Comparison of ENCODE assay signal across 21 cellular contexts in the genomic region with DNA sequence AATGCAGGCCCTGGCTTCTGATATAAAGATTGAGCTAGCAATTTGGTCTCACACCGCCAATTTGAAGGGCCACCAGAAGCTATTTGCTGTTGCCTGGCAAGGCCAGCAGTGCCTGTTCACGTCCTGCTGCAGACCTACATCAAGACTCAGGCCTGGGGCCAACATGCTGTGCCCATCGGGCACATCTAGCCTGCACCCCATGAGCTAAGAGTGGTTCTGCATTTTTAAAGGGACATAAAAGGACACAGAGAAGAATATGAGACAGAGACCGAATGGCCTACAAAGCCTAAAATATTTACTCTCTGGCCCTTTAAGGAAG.
"Had no signal": no experiment of that assay in that cellular context is flagged by ENCODE, and none has a peak within 500 bp of the region (broad histone marks: within the 10 kb centered on the region; RNA-seq: fewer than 3 reads in every experiment).

No MANE protein-coding gene starts in this region.

- H3K4me3 Mint-ChIP-seq: endodermal cell; natural killer cell; neural crest cell; stimulated activated memory B cell treated with anti-CD40 and anti-IgM and Interleukin-4, amounts not matched to agents 10 μg/mL and 1 μg/mL and 100 μg/mL, for 72 hours; stimulated activated naive CD8-positive, alpha-beta T cell treated with anti-CD3 and anti-CD28 coated beads, Interleukin-15, Interleukin-2, amounts not matched to agents 100 ng/mL and 50 ng/mL, for 24 hours had no signal

- H3K4me3 ChIP-seq: coronary artery, psoas muscle, right lobe of liver, testis had no signal

- DNase-seq: effector CD4-positive, alpha-beta T cell; endodermal cell; erythroblast; hippocampal formation; kidney glomerular epithelial cell; natural killer cell; occipital lobe; psoas muscle; retina; stimulated activated CD4-positive, alpha-beta T cell treated with anti-CD3 and anti-CD28 coated beads, Interleukin-15, amount 100 ng/mL, for 24 hours; stimulated activated CD4-positive, alpha-beta T cell treated with anti-CD3 and anti-CD28 coated beads, Interleukin-1b, Interleukin-23, amount 100 ng/mL, for 48 hours; stimulated activated CD4-positive, alpha-beta T cell treated with anti-CD3 and anti-CD28 coated beads, Interleukin-4, amount 100 ng/mL, for 24 hours; testis; trophoblast cell had no signal

- H3K9me3 ChIP-seq: right lobe of liver, testis had no signal

- ATAC-seq: natural killer cell; psoas muscle; stimulated activated memory B cell treated with anti-CD40 and anti-IgM and Interleukin-4, amounts not matched to agents 10 μg/mL and 1 μg/mL and 100 μg/mL, for 72 hours had no signal

- H3K27me3 ChIP-seq: foreskin keratinocyte, right lobe of liver, testis had no signal

- H3K4me1 ChIP-seq: psoas muscle, right lobe of liver had no signal

- FAIRE-seq: endothelial cell of umbilical vein had no signal

- H3K27ac ChIP-seq: coronary artery, foreskin keratinocyte, psoas muscle, right lobe of liver, testis had no signal

- H3K27ac Mint-ChIP-seq: endodermal cell; natural killer cell; stimulated activated memory B cell treated with anti-CD40 and anti-IgM and Interleukin-4, amounts not matched to agents 10 μg/mL and 1 μg/mL and 100 μg/mL, for 72 hours; stimulated activated naive CD8-positive, alpha-beta T cell treated with anti-CD3 and anti-CD28 coated beads, Interleukin-15, Interleukin-2, amounts not matched to agents 100 ng/mL and 50 ng/mL, for 24 hours had no signal

- H3K36me3 ChIP-seq: right lobe of liver had no signal

- H3K4me1 Mint-ChIP-seq: stimulated activated memory B cell treated with anti-CD40 and anti-IgM and Interleukin-4, amounts not matched to agents 10 μg/mL and 1 μg/mL and 100 μg/mL, for 72 hours had no signal

- H3K36me3 Mint-ChIP-seq: natural killer cell had no signal

- H3K27me3 Mint-ChIP-seq: stimulated activated memory B cell treated with anti-CD40 and anti-IgM and Interleukin-4, amounts not matched to agents 10 μg/mL and 1 μg/mL and 100 μg/mL, for 72 hours; stimulated activated naive CD8-positive, alpha-beta T cell treated with anti-CD3 and anti-CD28 coated beads, Interleukin-15, Interleukin-2, amounts not matched to agents 100 ng/mL and 50 ng/mL, for 24 hours had no signal

- H3K9me3 Mint-ChIP-seq: natural killer cell; neural crest cell; stimulated activated memory B cell treated with anti-CD40 and anti-IgM and Interleukin-4, amounts not matched to agents 10 μg/mL and 1 μg/mL and 100 μg/mL, for 72 hours; stimulated activated naive CD8-positive, alpha-beta T cell treated with anti-CD3 and anti-CD28 coated beads, Interleukin-15, Interleukin-2, amounts not matched to agents 100 ng/mL and 50 ng/mL, for 24 hours had no signal
